In genomic region chr11:19978668-19979518, GRCh38 we compare ENCODE assay signal across 1 cellular context.
TF ChIP-seq lines count a peak whose summit lies in the region.

No MANE protein-coding gene starts in this region.

TF ChIP-seq in K562, 482 proteins besides CTCF, POLR2A, EP300 and RAD21 (continued from another document and continues in another):
- TF ChIP-seq, protein P1, sequence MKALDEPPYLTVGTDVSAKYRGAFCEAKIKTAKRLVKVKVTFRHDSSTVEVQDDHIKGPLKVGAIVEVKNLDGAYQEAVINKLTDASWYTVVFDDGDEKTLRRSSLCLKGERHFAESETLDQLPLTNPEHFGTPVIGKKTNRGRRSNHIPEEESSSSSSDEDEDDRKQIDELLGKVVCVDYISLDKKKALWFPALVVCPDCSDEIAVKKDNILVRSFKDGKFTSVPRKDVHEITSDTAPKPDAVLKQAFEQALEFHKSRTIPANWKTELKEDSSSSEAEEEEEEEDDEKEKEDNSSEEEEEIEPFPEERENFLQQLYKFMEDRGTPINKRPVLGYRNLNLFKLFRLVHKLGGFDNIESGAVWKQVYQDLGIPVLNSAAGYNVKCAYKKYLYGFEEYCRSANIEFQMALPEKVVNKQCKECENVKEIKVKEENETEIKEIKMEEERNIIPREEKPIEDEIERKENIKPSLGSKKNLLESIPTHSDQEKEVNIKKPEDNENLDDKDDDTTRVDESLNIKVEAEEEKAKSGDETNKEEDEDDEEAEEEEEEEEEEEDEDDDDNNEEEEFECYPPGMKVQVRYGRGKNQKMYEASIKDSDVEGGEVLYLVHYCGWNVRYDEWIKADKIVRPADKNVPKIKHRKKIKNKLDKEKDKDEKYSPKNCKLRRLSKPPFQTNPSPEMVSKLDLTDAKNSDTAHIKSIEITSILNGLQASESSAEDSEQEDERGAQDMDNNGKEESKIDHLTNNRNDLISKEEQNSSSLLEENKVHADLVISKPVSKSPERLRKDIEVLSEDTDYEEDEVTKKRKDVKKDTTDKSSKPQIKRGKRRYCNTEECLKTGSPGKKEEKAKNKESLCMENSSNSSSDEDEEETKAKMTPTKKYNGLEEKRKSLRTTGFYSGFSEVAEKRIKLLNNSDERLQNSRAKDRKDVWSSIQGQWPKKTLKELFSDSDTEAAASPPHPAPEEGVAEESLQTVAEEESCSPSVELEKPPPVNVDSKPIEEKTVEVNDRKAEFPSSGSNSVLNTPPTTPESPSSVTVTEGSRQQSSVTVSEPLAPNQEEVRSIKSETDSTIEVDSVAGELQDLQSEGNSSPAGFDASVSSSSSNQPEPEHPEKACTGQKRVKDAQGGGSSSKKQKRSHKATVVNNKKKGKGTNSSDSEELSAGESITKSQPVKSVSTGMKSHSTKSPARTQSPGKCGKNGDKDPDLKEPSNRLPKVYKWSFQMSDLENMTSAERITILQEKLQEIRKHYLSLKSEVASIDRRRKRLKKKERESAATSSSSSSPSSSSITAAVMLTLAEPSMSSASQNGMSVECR (CRISPR knock-in tag; IDR thresholded peaks at IDR 0.05): no peak
- TF ChIP-seq DMBX1 (CRISPR knock-in tag; IDR thresholded peaks at IDR 0.05; ENCODE audit: borderline replicate concordance) (peak; percentile 94; the same call in 1 of the 2 replicates), BRCA1 (IDR thresholded peaks at IDR 0.05) (no peak), BRCA1 (CRISPR knock-in tag; IDR thresholded peaks at IDR 0.05) (no peak), ZKSCAN3 (CRISPR knock-in tag; IDR thresholded peaks at IDR 0.05) (no peak), MBD2 (IDR thresholded peaks at IDR 0.05; ENCODE audit: borderline replicate concordance, low read depth) (peak; percentile 29; the same call in 1 of the 2 replicates), C11orf30 (IDR thresholded peaks at IDR 0.05; ENCODE audit: low read depth) (no peak), KAT7 (CRISPR knock-in tag; IDR thresholded peaks at IDR 0.05; ENCODE audit: borderline replicate concordance) (no peak), ZBTB17 (CRISPR knock-in tag; IDR thresholded peaks at IDR 0.05) (no peak; the same call in 1 of the 2 replicates), TAF7 (tag; IDR thresholded peaks at IDR 0.05) (no peak; the same call in 1 of the 2 replicates), GATAD2B (IDR thresholded peaks at IDR 0.05; ENCODE audit: borderline replicate concordance) (no peak), NR0B1 (IDR thresholded peaks at IDR 0.05; ENCODE audit: partially characterized antibody) (no peak), MYNN (IDR thresholded peaks at IDR 0.05) (no peak), MYNN (CRISPR knock-in tag; IDR thresholded peaks at IDR 0.05) (no peak), RBFOX2 (IDR thresholded peaks at IDR 0.05; ENCODE audit: low read depth, low read length) (0 out of 2 replicates have a peak, but pooled peaks have one; percentile 14), MCM7 (IDR thresholded peaks at IDR 0.05) (no peak), ZFP1 (CRISPR knock-in tag; IDR thresholded peaks at IDR 0.05) (peak; percentile 50; the same call in 1 of the 2 replicates), ID3 (CRISPR knock-in tag; IDR thresholded peaks at IDR 0.05) (peak; percentile 60; the same call in 1 of the 2 replicates), ID3 (tag; IDR thresholded peaks at IDR 0.05) (no peak), SRSF3 (IDR thresholded peaks at IDR 0.05; ENCODE audit: insufficient read depth, low read length) (no peak), ZNF184 (CRISPR knock-in tag; IDR thresholded peaks at IDR 0.05) (no peak), MYC (IDR thresholded peaks at IDR 0.05; ENCODE audit: low read depth, low read length) (peak; percentile 51), MYC (CRISPR knock-in tag; IDR thresholded peaks at IDR 0.05; ENCODE audit: borderline replicate concordance, low read depth) (no peak), TFAM (CRISPR knock-in tag; conservative IDR thresholded peaks at IDR 0.05) (no peak), KLF1 (tag; IDR thresholded peaks at IDR 0.05) (no peak), CREM (IDR thresholded peaks at IDR 0.05; ENCODE audit: low read depth) (0 out of 2 replicates have a peak, but pooled peaks have one; percentile 13), XRCC4 (IDR thresholded peaks at IDR 0.05; ENCODE audit: extremely low read depth, insufficient read depth, insufficient read length) (no peak), TCFL5 (CRISPR knock-in tag; conservative IDR thresholded peaks at IDR 0.05) (peak; percentile 29; the same call in 1 of the 2 replicates), ZNF79 (CRISPR knock-in tag; IDR thresholded peaks at IDR 0.05; ENCODE audit: low read depth) (peak; percentile 85), SRSF9 (IDR thresholded peaks at IDR 0.05; ENCODE audit: borderline replicate concordance, low read depth, low read length) (no peak), ARID3B (CRISPR knock-in tag; IDR thresholded peaks at IDR 0.05; ENCODE audit: borderline replicate concordance) (0 out of 2 replicates have a peak, but pooled peaks have one; percentile 32), ATF4 (CRISPR knock-in tag; IDR thresholded peaks at IDR 0.05) (peak; percentile 98), ZNF197 (CRISPR knock-in tag; IDR thresholded peaks at IDR 0.05; ENCODE audit: low read depth) (peak; percentile 98), ZBTB26 (CRISPR knock-in tag; IDR thresholded peaks at IDR 0.05) (peak; percentile 56; the same call in 1 of the 2 replicates), PRDM10 (IDR thresholded peaks at IDR 0.05; ENCODE audit: partially characterized antibody) (peak; percentile 9), MAZ (CRISPR knock-in tag; conservative IDR thresholded peaks at IDR 0.05 in 1 of 2, IDR thresholded peaks at IDR 0.05 in 1 of 2) (peak in 1 of 2 experiments; percentile 28; a peak in 1 of 4 replicates), ARID2 (IDR thresholded peaks at IDR 0.05) (no peak), IFI16 (CRISPR knock-in tag; IDR thresholded peaks at IDR 0.05) (peak; percentile 66; the same call in 1 of the 2 replicates), CEBPB (tag; IDR thresholded peaks at IDR 0.05) (peak; percentile 93), ZSCAN32 (CRISPR knock-in tag; IDR thresholded peaks at IDR 0.05) (peak; percentile 97), RFX7 (CRISPR knock-in tag; IDR thresholded peaks at IDR 0.05) (no peak), ZNF311 (CRISPR knock-in tag; IDR thresholded peaks at IDR 0.05) (peak; percentile 74; the same call in 1 of the 2 replicates), KLF6 (CRISPR knock-in tag; IDR thresholded peaks at IDR 0.05; ENCODE audit: borderline replicate concordance) (peak; percentile 93), NEUROD1 (IDR thresholded peaks at IDR 0.05; ENCODE audit: borderline replicate concordance, low read depth, low read length, partially characterized antibody) (no peak), PYGO2 (tag; IDR thresholded peaks at IDR 0.05) (peak; percentile 91), FOXJ2 (tag; IDR thresholded peaks at IDR 0.05) (0 out of 2 replicates have a peak, but pooled peaks have one; percentile 35), POLR2G (IDR thresholded peaks at IDR 0.05; ENCODE audit: low read depth, low read length) (no peak), ZNF764 (CRISPR knock-in tag; IDR thresholded peaks at IDR 0.05; ENCODE audit: low read depth) (no peak)
- TF ChIP-seq, protein P2, sequence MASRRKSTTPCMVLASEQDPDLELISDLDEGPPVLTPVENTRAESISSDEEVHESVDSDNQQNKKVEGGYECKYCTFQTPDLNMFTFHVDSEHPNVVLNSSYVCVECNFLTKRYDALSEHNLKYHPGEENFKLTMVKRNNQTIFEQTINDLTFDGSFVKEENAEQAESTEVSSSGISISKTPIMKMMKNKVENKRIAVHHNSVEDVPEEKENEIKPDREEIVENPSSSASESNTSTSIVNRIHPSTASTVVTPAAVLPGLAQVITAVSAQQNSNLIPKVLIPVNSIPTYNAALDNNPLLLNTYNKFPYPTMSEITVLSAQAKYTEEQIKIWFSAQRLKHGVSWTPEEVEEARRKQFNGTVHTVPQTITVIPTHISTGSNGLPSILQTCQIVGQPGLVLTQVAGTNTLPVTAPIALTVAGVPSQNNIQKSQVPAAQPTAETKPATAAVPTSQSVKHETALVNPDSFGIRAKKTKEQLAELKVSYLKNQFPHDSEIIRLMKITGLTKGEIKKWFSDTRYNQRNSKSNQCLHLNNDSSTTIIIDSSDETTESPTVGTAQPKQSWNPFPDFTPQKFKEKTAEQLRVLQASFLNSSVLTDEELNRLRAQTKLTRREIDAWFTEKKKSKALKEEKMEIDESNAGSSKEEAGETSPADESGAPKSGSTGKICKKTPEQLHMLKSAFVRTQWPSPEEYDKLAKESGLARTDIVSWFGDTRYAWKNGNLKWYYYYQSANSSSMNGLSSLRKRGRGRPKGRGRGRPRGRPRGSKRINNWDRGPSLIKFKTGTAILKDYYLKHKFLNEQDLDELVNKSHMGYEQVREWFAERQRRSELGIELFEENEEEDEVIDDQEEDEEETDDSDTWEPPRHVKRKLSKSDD (conservative IDR thresholded peaks at IDR 0.05; ENCODE audit: low read length): no peak
- TF ChIP-seq, protein P3, sequence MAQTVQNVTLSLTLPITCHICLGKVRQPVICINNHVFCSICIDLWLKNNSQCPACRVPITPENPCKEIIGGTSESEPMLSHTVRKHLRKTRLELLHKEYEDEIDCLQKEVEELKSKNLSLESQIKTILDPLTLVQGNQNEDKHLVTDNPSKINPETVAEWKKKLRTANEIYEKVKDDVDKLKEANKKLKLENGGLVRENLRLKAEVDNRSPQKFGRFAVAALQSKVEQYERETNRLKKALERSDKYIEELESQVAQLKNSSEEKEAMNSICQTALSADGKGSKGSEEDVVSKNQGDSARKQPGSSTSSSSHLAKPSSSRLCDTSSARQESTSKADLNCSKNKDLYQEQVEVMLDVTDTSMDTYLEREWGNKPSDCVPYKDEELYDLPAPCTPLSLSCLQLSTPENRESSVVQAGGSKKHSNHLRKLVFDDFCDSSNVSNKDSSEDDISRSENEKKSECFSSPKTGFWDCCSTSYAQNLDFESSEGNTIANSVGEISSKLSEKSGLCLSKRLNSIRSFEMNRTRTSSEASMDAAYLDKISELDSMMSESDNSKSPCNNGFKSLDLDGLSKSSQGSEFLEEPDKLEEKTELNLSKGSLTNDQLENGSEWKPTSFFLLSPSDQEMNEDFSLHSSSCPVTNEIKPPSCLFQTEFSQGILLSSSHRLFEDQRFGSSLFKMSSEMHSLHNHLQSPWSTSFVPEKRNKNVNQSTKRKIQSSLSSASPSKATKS (CRISPR knock-in tag; IDR thresholded peaks at IDR 0.05): no peak
